Comparison of ENCODE assay signal across 1 cellular context in the genomic region with DNA sequence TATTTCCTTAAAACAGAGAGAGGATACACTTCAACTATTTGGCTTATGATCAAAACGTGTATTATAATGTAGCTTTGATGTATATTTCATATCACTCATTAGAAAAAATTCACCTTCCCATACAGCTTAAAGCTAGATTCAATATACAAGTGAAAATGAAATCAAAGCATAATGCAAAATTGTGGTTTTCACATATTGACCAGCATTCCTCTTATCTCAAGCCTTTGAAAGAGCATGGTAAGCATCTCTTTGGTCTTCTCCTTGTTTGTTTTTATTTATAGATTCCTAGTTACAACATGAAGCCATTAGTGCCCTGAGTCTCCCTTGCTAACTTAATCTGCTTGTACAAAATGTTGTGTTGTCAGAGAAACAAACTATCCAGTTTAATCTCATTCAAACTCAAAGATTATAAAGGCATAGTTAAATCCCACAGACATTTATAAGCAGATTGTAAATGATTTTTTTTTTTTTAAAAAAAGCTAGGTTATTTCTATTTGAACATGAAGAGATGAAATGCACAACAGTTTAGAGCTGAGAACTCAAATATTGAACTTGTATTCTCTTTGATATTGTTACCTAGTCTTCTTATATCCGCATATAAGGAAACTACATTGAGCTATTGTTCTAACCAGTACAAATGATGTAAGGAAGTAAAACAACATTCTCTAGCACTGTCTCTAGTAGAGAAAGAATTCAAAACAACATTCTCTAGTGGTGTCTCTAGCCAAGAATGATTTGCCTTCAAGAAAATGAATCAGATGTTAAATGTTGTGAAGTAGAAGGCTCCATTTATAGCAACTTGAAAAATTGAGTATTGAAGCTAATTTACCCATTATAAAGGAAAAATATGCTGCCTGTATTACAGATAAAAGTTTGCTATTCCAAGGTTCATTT.
TF ChIP-seq lines count a peak whose summit lies in the region.

No MANE protein-coding gene starts in this region.

TF ChIP-seq in GM23338, 12 proteins besides CTCF, POLR2A, EP300 and RAD21 (continued from another document):
- TF ChIP-seq, protein P1, sequence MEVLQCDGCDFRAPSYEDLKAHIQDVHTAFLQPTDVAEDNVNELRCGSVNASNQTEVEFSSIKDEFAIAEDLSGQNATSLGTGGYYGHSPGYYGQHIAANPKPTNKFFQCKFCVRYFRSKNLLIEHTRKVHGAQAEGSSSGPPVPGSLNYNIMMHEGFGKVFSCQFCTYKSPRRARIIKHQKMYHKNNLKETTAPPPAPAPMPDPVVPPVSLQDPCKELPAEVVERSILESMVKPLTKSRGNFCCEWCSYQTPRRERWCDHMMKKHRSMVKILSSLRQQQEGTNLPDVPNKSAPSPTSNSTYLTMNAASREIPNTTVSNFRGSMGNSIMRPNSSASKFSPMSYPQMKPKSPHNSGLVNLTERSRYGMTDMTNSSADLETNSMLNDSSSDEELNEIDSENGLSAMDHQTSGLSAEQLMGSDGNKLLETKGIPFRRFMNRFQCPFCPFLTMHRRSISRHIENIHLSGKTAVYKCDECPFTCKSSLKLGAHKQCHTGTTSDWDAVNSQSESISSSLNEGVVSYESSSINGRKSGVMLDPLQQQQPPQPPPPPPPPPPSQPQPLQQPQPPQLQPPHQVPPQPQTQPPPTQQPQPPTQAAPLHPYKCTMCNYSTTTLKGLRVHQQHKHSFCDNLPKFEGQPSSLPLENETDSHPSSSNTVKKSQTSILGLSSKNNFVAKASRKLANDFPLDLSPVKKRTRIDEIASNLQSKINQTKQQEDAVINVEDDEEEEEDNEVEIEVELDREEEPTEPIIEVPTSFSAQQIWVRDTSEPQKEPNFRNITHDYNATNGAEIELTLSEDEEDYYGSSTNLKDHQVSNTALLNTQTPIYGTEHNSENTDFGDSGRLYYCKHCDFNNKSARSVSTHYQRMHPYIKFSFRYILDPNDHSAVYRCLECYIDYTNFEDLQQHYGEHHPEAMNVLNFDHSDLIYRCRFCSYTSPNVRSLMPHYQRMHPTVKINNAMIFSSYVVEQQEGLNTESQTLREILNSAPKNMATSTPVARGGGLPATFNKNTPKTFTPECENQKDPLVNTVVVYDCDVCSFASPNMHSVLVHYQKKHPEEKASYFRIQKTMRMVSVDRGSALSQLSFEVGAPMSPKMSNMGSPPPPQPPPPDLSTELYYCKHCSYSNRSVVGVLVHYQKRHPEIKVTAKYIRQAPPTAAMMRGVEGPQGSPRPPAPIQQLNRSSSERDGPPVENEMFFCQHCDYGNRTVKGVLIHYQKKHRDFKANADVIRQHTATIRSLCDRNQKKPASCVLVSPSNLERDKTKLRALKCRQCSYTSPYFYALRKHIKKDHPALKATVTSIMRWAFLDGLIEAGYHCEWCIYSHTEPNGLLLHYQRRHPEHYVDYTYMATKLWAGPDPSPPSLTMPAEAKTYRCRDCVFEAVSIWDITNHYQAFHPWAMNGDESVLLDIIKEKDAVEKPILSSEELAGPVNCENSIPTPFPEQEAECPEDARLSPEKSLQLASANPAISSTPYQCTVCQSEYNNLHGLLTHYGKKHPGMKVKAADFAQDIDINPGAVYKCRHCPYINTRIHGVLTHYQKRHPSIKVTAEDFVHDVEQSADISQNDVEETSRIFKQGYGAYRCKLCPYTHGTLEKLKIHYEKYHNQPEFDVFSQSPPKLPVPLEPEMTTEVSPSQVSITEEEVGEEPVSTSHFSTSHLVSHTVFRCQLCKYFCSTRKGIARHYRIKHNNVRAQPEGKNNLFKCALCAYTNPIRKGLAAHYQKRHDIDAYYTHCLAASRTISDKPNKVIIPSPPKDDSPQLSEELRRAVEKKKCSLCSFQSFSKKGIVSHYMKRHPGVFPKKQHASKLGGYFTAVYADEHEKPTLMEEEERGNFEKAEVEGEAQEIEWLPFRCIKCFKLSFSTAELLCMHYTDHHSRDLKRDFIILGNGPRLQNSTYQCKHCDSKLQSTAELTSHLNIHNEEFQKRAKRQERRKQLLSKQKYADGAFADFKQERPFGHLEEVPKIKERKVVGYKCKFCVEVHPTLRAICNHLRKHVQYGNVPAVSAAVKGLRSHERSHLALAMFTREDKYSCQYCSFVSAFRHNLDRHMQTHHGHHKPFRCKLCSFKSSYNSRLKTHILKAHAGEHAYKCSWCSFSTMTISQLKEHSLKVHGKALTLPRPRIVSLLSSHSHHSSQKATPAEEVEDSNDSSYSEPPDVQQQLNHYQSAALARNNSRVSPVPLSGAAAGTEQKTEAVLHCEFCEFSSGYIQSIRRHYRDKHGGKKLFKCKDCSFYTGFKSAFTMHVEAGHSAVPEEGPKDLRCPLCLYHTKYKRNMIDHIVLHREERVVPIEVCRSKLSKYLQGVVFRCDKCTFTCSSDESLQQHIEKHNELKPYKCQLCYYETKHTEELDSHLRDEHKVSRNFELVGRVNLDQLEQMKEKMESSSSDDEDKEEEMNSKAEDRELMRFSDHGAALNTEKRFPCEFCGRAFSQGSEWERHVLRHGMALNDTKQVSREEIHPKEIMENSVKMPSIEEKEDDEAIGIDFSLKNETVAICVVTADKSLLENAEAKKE (CRISPR knock-in tag; IDR thresholded peaks at IDR 0.05) = no peak
- TF ChIP-seq STAT1 (IDR thresholded peaks at IDR 0.05; ENCODE audit: unreplicated experiment) (no peak), EZH2 (IDR thresholded peaks at IDR 0.05; ENCODE audit: low read depth, unreplicated experiment) (no peak), NANOG (IDR thresholded peaks at IDR 0.05; ENCODE audit: borderline replicate concordance) (no peak), CREB1 (CRISPR knock-in tag; IDR thresholded peaks at IDR 0.05; ENCODE audit: low read depth) (no peak)
- TF ChIP-seq, protein P2, sequence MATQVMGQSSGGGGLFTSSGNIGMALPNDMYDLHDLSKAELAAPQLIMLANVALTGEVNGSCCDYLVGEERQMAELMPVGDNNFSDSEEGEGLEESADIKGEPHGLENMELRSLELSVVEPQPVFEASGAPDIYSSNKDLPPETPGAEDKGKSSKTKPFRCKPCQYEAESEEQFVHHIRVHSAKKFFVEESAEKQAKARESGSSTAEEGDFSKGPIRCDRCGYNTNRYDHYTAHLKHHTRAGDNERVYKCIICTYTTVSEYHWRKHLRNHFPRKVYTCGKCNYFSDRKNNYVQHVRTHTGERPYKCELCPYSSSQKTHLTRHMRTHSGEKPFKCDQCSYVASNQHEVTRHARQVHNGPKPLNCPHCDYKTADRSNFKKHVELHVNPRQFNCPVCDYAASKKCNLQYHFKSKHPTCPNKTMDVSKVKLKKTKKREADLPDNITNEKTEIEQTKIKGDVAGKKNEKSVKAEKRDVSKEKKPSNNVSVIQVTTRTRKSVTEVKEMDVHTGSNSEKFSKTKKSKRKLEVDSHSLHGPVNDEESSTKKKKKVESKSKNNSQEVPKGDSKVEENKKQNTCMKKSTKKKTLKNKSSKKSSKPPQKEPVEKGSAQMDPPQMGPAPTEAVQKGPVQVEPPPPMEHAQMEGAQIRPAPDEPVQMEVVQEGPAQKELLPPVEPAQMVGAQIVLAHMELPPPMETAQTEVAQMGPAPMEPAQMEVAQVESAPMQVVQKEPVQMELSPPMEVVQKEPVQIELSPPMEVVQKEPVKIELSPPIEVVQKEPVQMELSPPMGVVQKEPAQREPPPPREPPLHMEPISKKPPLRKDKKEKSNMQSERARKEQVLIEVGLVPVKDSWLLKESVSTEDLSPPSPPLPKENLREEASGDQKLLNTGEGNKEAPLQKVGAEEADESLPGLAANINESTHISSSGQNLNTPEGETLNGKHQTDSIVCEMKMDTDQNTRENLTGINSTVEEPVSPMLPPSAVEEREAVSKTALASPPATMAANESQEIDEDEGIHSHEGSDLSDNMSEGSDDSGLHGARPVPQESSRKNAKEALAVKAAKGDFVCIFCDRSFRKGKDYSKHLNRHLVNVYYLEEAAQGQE (IDR thresholded peaks at IDR 0.05; ENCODE audit: unreplicated experiment) = no peak
